In genomic region chr3:157526036-157526435, GRCh38 we compare ENCODE assay signal across 3 cellular contexts.
"Had no signal": no experiment of that assay in that cellular context is flagged by ENCODE, and none has a peak within 500 bp of the region (broad histone marks: within the 10 kb centered on the region; RNA-seq: fewer than 3 reads in every experiment).

No MANE protein-coding gene starts in this region.

- ATAC-seq: GM12878 had no signal

- H3K4me3 ChIP-seq: GM12878 had no signal

- DNase-seq: GDM1, GF-D8 had no signal
